10 cellular contexts compared by ENCODE assay signal in genomic region chr2:100733344-100734187, GRCh38.
DNase-seq lines count a peak whose midpoint lies in the region; ATAC-seq and TF ChIP-seq lines count a peak whose summit lies in the region.
"Had no signal": no experiment of that assay in that cellular context is flagged by ENCODE, and none has a peak within 500 bp of the region (broad histone marks: within the 10 kb centered on the region; RNA-seq: fewer than 3 reads in every experiment).

No MANE protein-coding gene starts in this region.

- peak; percentile 24 for DNase-seq in ELF-1 (ENCODE audit: low read depth, low spot score)
- DNase-seq in RPMI7951 (ENCODE audit: low read depth) = peak; percentile 83
- peak; percentile 76 for DNase-seq in fibroblast of the conjunctiva (ENCODE audit: low read depth)
- DNase-seq in osteocyte (ENCODE audit: extremely low spot score, unreplicated experiment) = no peak
- no peak for DNase-seq in stimulated activated CD4-positive, alpha-beta T cell treated with anti-CD3 and anti-CD28 coated beads, Interleukin-4, amount 100 ng/mL, for 1 hour
- no peak for DNase-seq in activated T-cell treated with anti-CD3 and anti-CD28 coated beads, Interleukin-2, amount 50 U/mL, for 4 hours
- DNase-seq: DMS79 treated with DMSO at 0.1 percent for 48 hours had no signal

- H3K36me3 Mint-ChIP-seq in osteocyte (ENCODE audit: unreplicated experiment) = no peaks in the 10 kb centered on the region
- H3K36me3 Mint-ChIP-seq in activated T-cell treated with anti-CD3 and anti-CD28 coated beads, Interleukin-2, amount 50 U/mL, for 4 hours (ENCODE audit: insufficient read depth) = no peaks in the 10 kb centered on the region

- H3K27ac Mint-ChIP-seq in osteocyte (ENCODE audit: unreplicated experiment) = peak overlapping the region; percentile 46
- H3K27ac Mint-ChIP-seq: stimulated activated naive CD8-positive, alpha-beta T cell treated with anti-CD3 and anti-CD28 coated beads, Interleukin-15, Interleukin-2, amounts not matched to agents 100 ng/mL and 50 ng/mL, for 24 hours had no signal

- ATAC-seq in GM18511 (IDR thresholded peaks at IDR 0.05; ENCODE audit: unreplicated experiment) (no peak), HG03442 (IDR thresholded peaks at IDR 0.05; ENCODE audit: unreplicated experiment) (no peak)
- ATAC-seq in activated T-cell treated with anti-CD3 and anti-CD28 coated beads, Interleukin-2, amount 50 U/mL, for 4 hours = no peak

- peaks cover 11% of the 10 kb centered on the region for H3K4me1 Mint-ChIP-seq in osteocyte (ENCODE audit: unreplicated experiment)
- no peaks in the 10 kb centered on the region for H3K4me1 Mint-ChIP-seq in activated T-cell treated with anti-CD3 and anti-CD28 coated beads, Interleukin-2, amount 50 U/mL, for 4 hours (ENCODE audit: low read depth)

- no peak overlapping the region for H3K4me3 Mint-ChIP-seq in osteocyte (ENCODE audit: unreplicated experiment)
- no peak overlapping the region for H3K4me3 Mint-ChIP-seq in activated T-cell treated with anti-CD3 and anti-CD28 coated beads, Interleukin-2, amount 50 U/mL, for 4 hours
- H3K4me3 Mint-ChIP-seq: stimulated activated naive CD8-positive, alpha-beta T cell treated with anti-CD3 and anti-CD28 coated beads, Interleukin-15, Interleukin-2, amounts not matched to agents 100 ng/mL and 50 ng/mL, for 24 hours had no signal

- H3K9me3 Mint-ChIP-seq in osteocyte (ENCODE audit: unreplicated experiment) = no peaks in the 10 kb centered on the region
- H3K9me3 Mint-ChIP-seq in activated T-cell treated with anti-CD3 and anti-CD28 coated beads, Interleukin-2, amount 50 U/mL, for 4 hours = peaks cover 7% of the 10 kb centered on the region
- H3K9me3 Mint-ChIP-seq: stimulated activated naive CD8-positive, alpha-beta T cell treated with anti-CD3 and anti-CD28 coated beads, Interleukin-15, Interleukin-2, amounts not matched to agents 100 ng/mL and 50 ng/mL, for 24 hours had no signal

- TF ChIP-seq CTCF in osteocyte (IDR thresholded peaks at IDR 0.05) = no peak

- H3K27me3 Mint-ChIP-seq in osteocyte (ENCODE audit: unreplicated experiment) = peaks cover 10% of the 10 kb centered on the region
- peaks cover 11% of the 10 kb centered on the region for H3K27me3 Mint-ChIP-seq in activated T-cell treated with anti-CD3 and anti-CD28 coated beads, Interleukin-2, amount 50 U/mL, for 4 hours (ENCODE audit: low read depth)

Comparison
In these comparisons a context has a peak if more than half of its experiments do, and no peak if none do; other contexts are left out.
1. DNase-seq: peak in ELF-1 (single experiment), RPMI7951 (single experiment) and fibroblast of the conjunctiva (single experiment); none in osteocyte (single experiment), stimulated activated CD4-positive, alpha-beta T cell treated with anti-CD3 and anti-CD28 coated beads, Interleukin-4, amount 100 ng/mL, for 1 hour (single experiment) and activated T-cell treated with anti-CD3 and anti-CD28 coated beads, Interleukin-2, amount 50 U/mL, for 4 hours (single experiment).